Comparison of ENCODE assay signal across 8 cellular contexts in genomic region chr7:100827330-100828226, GRCh38. TPM values are rescaled to one million over a fixed set of nuclear protein-coding genes. Genes with fewer than 3 reads are reported as not detected.
DNase-seq lines count a peak whose midpoint lies in the region; ATAC-seq and TF ChIP-seq lines count a peak whose summit lies in the region.

Gene EPHB4, minus strand, starts transcription at chr7:100827523. Its CDS starts 493 bp downstream, at chr7:100827030.

- no peak within 1 kb of the TSS for H2BK5ac ChIP-seq in H9 (ENCODE audit: insufficient read length, low read length)

- H3K36me3 ChIP-seq in SK-N-SH (replicated peaks in 1 of 2; ENCODE audit: control insufficient read depth in 1 of 2, insufficient read depth in 2 of 2, low read length in 1 of 2) (peaks cover 5 to 13% of the 10 kb centered on the region in 2 experiments), thyroid gland (peaks cover 0 to under 1% of the 10 kb centered on the region in 2 donors)

- H2BK20ac ChIP-seq in H9 (ENCODE audit: low read depth, low read length, poor library complexity, severe bottlenecking) = no peak within 1 kb of the TSS

- H4K20me1 ChIP-seq in H9 (ENCODE audit: control insufficient read depth, insufficient read depth, insufficient read length) (no peaks in the 10 kb centered on the region), SK-N-SH (ENCODE audit: insufficient read depth) (peaks cover 22% of the 10 kb centered on the region)

- peaks cover 7% of the 10 kb centered on the region; the same call in 1 of the 2 replicates for H3K4me1 ChIP-seq in H9 (ENCODE audit: insufficient read depth, low read length)
- H3K4me1 ChIP-seq in SK-N-SH (ENCODE audit: control insufficient read depth in 1 of 2, insufficient read depth in 2 of 2, low read depth in 1 of 2, low read length in 1 of 2) = peaks cover 6 to 22% of the 10 kb centered on the region in 2 experiments; a peak in 2 of 4 replicates
- H3K4me1 ChIP-seq in thyroid gland = peaks cover 0 to 9% of the 10 kb centered on the region in 2 donors

- POLR2A ChIA-PET in SK-N-SH (lab: Yijun Ruan, JAX) = interaction anchor here (0.9 to 1.8 kb wide), 5 partner anchors 25 to 241 kb away, joined by 3 to 8 read pairs (median 5); partner anchors contain the start of genes FBXO24, LRCH4, POP7 and SLC12A9

- no peak within 1 kb of the TSS for H2AFZ ChIP-seq in H9 (ENCODE audit: low read length)
- peak within 1 kb of the TSS; percentile 87 for H2AFZ ChIP-seq in SK-N-SH (ENCODE audit: low read depth)

- H3K9me3 ChIP-seq in H9 (ENCODE audit: control insufficient read depth, low read depth, low read length) (no peaks in the 10 kb centered on the region), SK-N-SH (no peaks in the 10 kb centered on the region), thyroid gland (no peaks in the 10 kb centered on the region)

- H4K8ac ChIP-seq in H9 (replicated peaks; ENCODE audit: insufficient read length, low read depth, low read length) = no peak within 1 kb of the TSS

- no peak within 1 kb of the TSS for H3K27ac ChIP-seq in H9 (ENCODE audit: insufficient read length, low read depth, low read length)
- H3K27ac ChIP-seq in SK-N-SH (ENCODE audit: low read depth in 2 of 2, low read length in 1 of 2) = peak within 1 kb of the TSS; percentile 17 to 35
- peak within 1 kb of the TSS in 2 of 3 donors; percentile 38 to 78 for H3K27ac ChIP-seq in thyroid gland

- H3K14ac ChIP-seq in H9 (ENCODE audit: insufficient read depth, low read length) = peak within 1 kb of the TSS; percentile 50

- H3K23me2 ChIP-seq in H9 (ENCODE audit: insufficient read length, low read depth, low read length, poor library complexity, severe bottlenecking) = peaks cover 16% of the 10 kb centered on the region

- no peaks in the 10 kb centered on the region for H3K27me3 ChIP-seq in H9 (ENCODE audit: insufficient read depth, low read length)
- H3K27me3 ChIP-seq in SK-N-SH (ENCODE audit: insufficient read depth) = no peaks in the 10 kb centered on the region
- H3K27me3 ChIP-seq in thyroid gland = no peaks in the 10 kb centered on the region

- no peak within 1 kb of the TSS for H2AK5ac ChIP-seq in H9 (ENCODE audit: insufficient read length, low read length)

- H3K79me2 ChIP-seq in H9 (ENCODE audit: insufficient read depth, low read length) = peaks cover 15% of the 10 kb centered on the region
- peaks cover 30% of the 10 kb centered on the region for H3K79me2 ChIP-seq in SK-N-SH (ENCODE audit: insufficient read depth)

- H3T11ph ChIP-seq in H9 (ENCODE audit: low read length) = no peak within 1 kb of the TSS

- no peak within 1 kb of the TSS for H3K23ac ChIP-seq in H9 (ENCODE audit: insufficient read length, low read depth, low read length)

- H3K27ac Mint-ChIP-seq in H9 = peak within 1 kb of the TSS; percentile 98
- H3K27ac Mint-ChIP-seq in memory B cell = no peak within 1 kb of the TSS

- H4K91ac ChIP-seq in H9 (ENCODE audit: insufficient read length, low read depth, low read length) = no peak within 1 kb of the TSS

- H3K4me1 Mint-ChIP-seq in H9 (peaks cover 22 to 36% of the 10 kb centered on the region in 2 experiments), memory B cell (peaks cover 20% of the 10 kb centered on the region)

- H3K27me3 Mint-ChIP-seq in H9 (ENCODE audit: low read depth) = no peaks in the 10 kb centered on the region; the same call in none of the 2 replicates
- peaks cover 31% of the 10 kb centered on the region for H3K27me3 Mint-ChIP-seq in memory B cell

- DNase-seq in AG09319 (ENCODE audit: extremely low read depth, low read depth) (peak; percentile 70), H9 (peak; percentile 94), SK-N-SH (peak; percentile 88), memory B cell (ENCODE audit: low spot score in 2 of 2) (no peak), thyroid gland (peak; percentile 78 to 80)

- H3K9me2 ChIP-seq in SK-N-SH = no peaks in the 10 kb centered on the region

- in situ Hi-C loops in endometrial microvascular endothelial cells (cut with HindIII; ENCODE audit: inconsistent ontology term, low pct_unique_long_range_greater_than_20kb, low sequenced_read_pairs) = no loop called here

- H3K9ac ChIP-seq in H9 (ENCODE audit: extremely low read depth, insufficient read length, low read length) (peak within 1 kb of the TSS; percentile 85), SK-N-SH (peak within 1 kb of the TSS; percentile 83)

- H2BK12ac ChIP-seq in H9 (ENCODE audit: insufficient read length, low read depth, low read length) = no peak within 1 kb of the TSS

- H3F3A ChIP-seq in SK-N-SH (replicated peaks; ENCODE audit: insufficient read depth) = peaks cover 5% of the 10 kb centered on the region

- TF ChIP-seq CTCF in AG09319 (IDR thresholded peaks at IDR 0.05; ENCODE audit: low read depth, low read length) = peak; percentile 67
- TF ChIP-seq CTCF in H9 (conservative IDR thresholded peaks at IDR 0.05) = peak; percentile 70
- TF ChIP-seq CTCF in SK-N-SH (IDR thresholded peaks at IDR 0.05) = peak; percentile 76
- TF ChIP-seq CTCF in thyroid gland (IDR thresholded peaks at IDR 0.05) = peak in 1 of 6 experiments; percentile 5

- H3K4me3 Mint-ChIP-seq in H9 (peak within 1 kb of the TSS; percentile 92 to 100), memory B cell (peak within 1 kb of the TSS; percentile 73)

- peak in 1 of 2 donors; percentile 21 for TF ChIP-seq POLR2A in thyroid gland (IDR thresholded peaks at IDR 0.05)

- H3K36me3 Mint-ChIP-seq in H9 (ENCODE audit: insufficient read depth in 1 of 3, low read depth in 3 of 3) (peaks cover 22 to 35% (median 35%) of the 10 kb centered on the region in 3 experiments; a peak in 6 of 7 replicates), memory B cell (peaks cover 2% of the 10 kb centered on the region)

- intact Hi-C loops in thyroid gland (cut with DNase I) = no loop called here

- no peak within 1 kb of the TSS for H2BK15ac ChIP-seq in H9 (ENCODE audit: low read depth, low read length)

- H3K18ac ChIP-seq in H9 (ENCODE audit: insufficient read length, low read depth, low read length) = no peak within 1 kb of the TSS

- no peak within 1 kb of the TSS for H3K56ac ChIP-seq in H9 (ENCODE audit: insufficient read length, low read depth, low read length)

- no CpG with 5 or more reads among the region's 80 CpGs for WGBS in H9 (ENCODE audit: extremely low coverage, insufficient read length, low lambda C conversion rate)
- 3% methylated on average over 47 of the region's 80 CpGs for WGBS in SK-N-SH (ENCODE audit: low lambda C conversion rate)
- whole genome bisulfite sequencing in thyroid gland, 2 donors = 1 to 2% methylated on average over 42 to 47 of the region's 80 CpGs

- peaks cover 21% of the 10 kb centered on the region for H3K79me1 ChIP-seq in H9 (ENCODE audit: insufficient read depth, low read depth, low read length, poor library complexity, severe bottlenecking)

- TF ChIP-seq RAD21 in SK-N-SH (IDR thresholded peaks at IDR 0.05; ENCODE audit: low read length) = peak; percentile 55

- ATAC-seq in memory B cell (ENCODE audit: low read depth) (peak; percentile 50), GM21528 (IDR thresholded peaks at IDR 0.05; ENCODE audit: low FRiP score, unreplicated experiment) (no peak), HG03354 (IDR thresholded peaks at IDR 0.05; ENCODE audit: poor library complexity, severe bottlenecking, unreplicated experiment) (no peak)

- peak within 1 kb of the TSS; percentile 97 for H3K4me2 ChIP-seq in H9 (ENCODE audit: insufficient read depth, insufficient read length, low read length)
- peak within 1 kb of the TSS; percentile 95 for H3K4me2 ChIP-seq in SK-N-SH

- no peak within 1 kb of the TSS for H4K5ac ChIP-seq in H9 (ENCODE audit: insufficient read length, low read depth, low read length)

- H3K4me3 ChIP-seq in SK-N-SH (ENCODE audit: low read depth in 2 of 2, low read length in 1 of 2) (peak within 1 kb of the TSS; percentile 65 to 78), thyroid gland (replicated peaks in 1 of 3) (peak within 1 kb of the TSS; percentile 37 to 73 (median 47))

- TF ChIP-seq EP300 in SK-N-SH (IDR thresholded peaks at IDR 0.05; ENCODE audit: borderline replicate concordance in 1 of 2, low read depth in 1 of 2, low read length in 1 of 2) = no peak

- H3K9me3 Mint-ChIP-seq in H9 (peaks cover 0 to 2% of the 10 kb centered on the region in 2 experiments; a peak in 2 of 5 replicates), memory B cell (no peaks in the 10 kb centered on the region)

- no peak within 1 kb of the TSS for H3K4ac ChIP-seq in H9 (ENCODE audit: low read depth, low read length)

- no peak within 1 kb of the TSS for H2BK120ac ChIP-seq in H9 (ENCODE audit: low read depth, low read length, poor library complexity, severe bottlenecking)

- CTCF ChIA-PET in SK-N-SH (lab: Yijun Ruan, JAX) = interaction anchor here (0.6 to 17.1 kb wide), 32 partner anchors 8 to 1187 kb away, joined by 3 to 220 read pairs (median 4); partner anchors contain the start of genes EPO, MOSPD3, POP7 and SLC12A9

TF ChIP-seq in SK-N-SH, 30 proteins besides CTCF, POLR2A, EP300 and RAD21 (continues in another document):
- TF ChIP-seq SMC3 (IDR thresholded peaks at IDR 0.05; ENCODE audit: low read depth, low read length) (peak; percentile 52), YY1 (IDR thresholded peaks at IDR 0.05; ENCODE audit: low read depth) (no peak; the same call in 1 of the 2 replicates), JUND (IDR thresholded peaks at IDR 0.05) (no peak), NFIC (IDR thresholded peaks at IDR 0.05; ENCODE audit: borderline replicate concordance) (peak; percentile 30; the same call in 1 of the 2 replicates), FOSL2 (IDR thresholded peaks at IDR 0.05; ENCODE audit: borderline replicate concordance, low read depth) (no peak), TCF12 (IDR thresholded peaks at IDR 0.05) (peak; percentile 28; the same call in 1 of the 2 replicates), MXI1 (IDR thresholded peaks at IDR 0.05; ENCODE audit: low read depth, low read length) (peak; percentile 38; the same call in 1 of the 2 replicates)
- TF ChIP-seq, protein P1, sequence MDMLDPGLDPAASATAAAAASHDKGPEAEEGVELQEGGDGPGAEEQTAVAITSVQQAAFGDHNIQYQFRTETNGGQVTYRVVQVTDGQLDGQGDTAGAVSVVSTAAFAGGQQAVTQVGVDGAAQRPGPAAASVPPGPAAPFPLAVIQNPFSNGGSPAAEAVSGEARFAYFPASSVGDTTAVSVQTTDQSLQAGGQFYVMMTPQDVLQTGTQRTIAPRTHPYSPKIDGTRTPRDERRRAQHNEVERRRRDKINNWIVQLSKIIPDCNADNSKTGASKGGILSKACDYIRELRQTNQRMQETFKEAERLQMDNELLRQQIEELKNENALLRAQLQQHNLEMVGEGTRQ (IDR thresholded peaks at IDR 0.05; ENCODE audit: borderline replicate concordance, low read depth, low read length) = no peak
- TF ChIP-seq, protein P2, sequence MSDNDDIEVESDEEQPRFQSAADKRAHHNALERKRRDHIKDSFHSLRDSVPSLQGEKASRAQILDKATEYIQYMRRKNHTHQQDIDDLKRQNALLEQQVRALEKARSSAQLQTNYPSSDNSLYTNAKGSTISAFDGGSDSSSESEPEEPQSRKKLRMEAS (IDR thresholded peaks at IDR 0.05; ENCODE audit: low read depth) = peak; percentile 37; the same call in 1 of the 2 replicates

RNA-seq across cellular contexts. Expression of gene EPHB4, which starts in this region (rescaled TPM):
- total RNA-seq in H9 (2021) = 132 and 135 TPM in 2 replicates
- 51.1 and 64.4 TPM in 2 replicates for polyA plus RNA-seq in SK-N-SH (2012; rRNA removed)
- polyA plus RNA-seq in SK-N-SH (2012; cell fraction: cytosol; rRNA removed) = 41.3 and 47.7 TPM in 2 replicates
- polyA plus RNA-seq in SK-N-SH (2012; cell fraction: nucleus; rRNA removed) = 150 and 187 TPM in 2 replicates
- total RNA-seq in endometrial microvascular endothelial cells (ENCODE audit: inconsistent ontology term) = 78.6 TPM
- total RNA-seq in thyroid gland = 10 to 100 TPM; 27.9 to 38.0 (median 35.1) TPM

Comparison
In these comparisons a context has a peak if more than half of its experiments do, and no peak if none do; other contexts are left out.
1. DNase-seq: peak in AG09319 (single experiment), H9 (single experiment), SK-N-SH (single experiment) and thyroid gland (2 of 2); none in memory B cell (0 of 2).